ENCODE assay signal across 18 cellular contexts in genomic region chr12:113155641-113156040, GRCh38. TPM values are rescaled to one million over a fixed set of nuclear protein-coding genes. Genes with fewer than 3 reads are reported as not detected.
DNase-seq lines count a peak whose midpoint lies in the region; ATAC-seq and TF ChIP-seq lines count a peak whose summit lies in the region.
"Had no signal": no experiment of that assay in that cellular context is flagged by ENCODE, and none has a peak within 500 bp of the region (broad histone marks: within the 10 kb centered on the region; RNA-seq: fewer than 3 reads in every experiment).

No MANE protein-coding gene starts in this region.

- H3K36me3 Mint-ChIP-seq in activated CD8-positive, alpha-beta T cell treated with anti-CD3 and anti-CD28 coated beads, Interleukin-2, amount 10 ng/mL, durations not matched to agents 7 days and 5 days (ENCODE audit: low read depth): peaks cover 23% of the 10 kb centered on the region
- H3K36me3 Mint-ChIP-seq in activated CD8-positive, alpha-beta T cell treated with anti-CD3 and anti-CD28 coated beads for 36 hours (ENCODE audit: low read depth): peaks cover 8% of the 10 kb centered on the region
- peaks cover 19% of the 10 kb centered on the region for H3K36me3 Mint-ChIP-seq in mesothelial cell of epicardium
- peaks cover 10% of the 10 kb centered on the region for H3K36me3 Mint-ChIP-seq in neural progenitor cell

- no peak overlapping the region for H3K4me3 Mint-ChIP-seq in activated CD8-positive, alpha-beta T cell treated with anti-CD3 and anti-CD28 coated beads, Interleukin-2, amount 10 ng/mL, durations not matched to agents 7 days and 5 days
- H3K4me3 Mint-ChIP-seq in activated CD8-positive, alpha-beta T cell treated with anti-CD3 and anti-CD28 coated beads for 36 hours: no peak overlapping the region
- H3K4me3 Mint-ChIP-seq in mesothelial cell of epicardium: no peak overlapping the region
- H3K4me3 Mint-ChIP-seq in neural progenitor cell: no peak overlapping the region

- H3K9ac ChIP-seq in OCI-LY1 (ENCODE audit: low read length) (peak overlapping the region; percentile 99), neural progenitor cell (no peak overlapping the region)
- H3K9ac ChIP-seq: SK-N-SH had no signal

- ATAC-seq in activated CD8-positive, alpha-beta T cell treated with anti-CD3 and anti-CD28 coated beads, Interleukin-2, amount 10 ng/mL, durations not matched to agents 7 days and 5 days: no peak
- ATAC-seq in activated CD8-positive, alpha-beta T cell treated with anti-CD3 and anti-CD28 coated beads for 36 hours: no peak
- ATAC-seq: Panc1 had no signal

- intact Hi-C loops in activated CD8-positive, alpha-beta T cell treated with anti-CD3 and anti-CD28 coated beads for 36 hours (cut with micrococcal nuclease): no loop called here

- no peaks in the 10 kb centered on the region for H3K9me3 ChIP-seq in OCI-LY1 (ENCODE audit: low read length)
- H3K9me3 ChIP-seq in WERI-Rb-1 (ENCODE audit: severe bottlenecking): no peaks in the 10 kb centered on the region
- no peaks in the 10 kb centered on the region for H3K9me3 ChIP-seq in osteoblast (ENCODE audit: low read depth, low read length)
- no peaks in the 10 kb centered on the region for H3K9me3 ChIP-seq in neural progenitor cell (ENCODE audit: low read depth)
- H3K9me3 ChIP-seq: SK-N-SH had no signal

- H3K4me1 Mint-ChIP-seq in activated CD8-positive, alpha-beta T cell treated with anti-CD3 and anti-CD28 coated beads, Interleukin-2, amount 10 ng/mL, durations not matched to agents 7 days and 5 days (ENCODE audit: low read depth): peaks cover 32% of the 10 kb centered on the region
- peaks cover 28% of the 10 kb centered on the region for H3K4me1 Mint-ChIP-seq in activated CD8-positive, alpha-beta T cell treated with anti-CD3 and anti-CD28 coated beads for 36 hours (ENCODE audit: low read depth)
- H3K4me1 Mint-ChIP-seq in mesothelial cell of epicardium (peaks cover 8% of the 10 kb centered on the region), neural progenitor cell (peaks cover 22% of the 10 kb centered on the region)

- H3K9me3 Mint-ChIP-seq in activated CD8-positive, alpha-beta T cell treated with anti-CD3 and anti-CD28 coated beads, Interleukin-2, amount 10 ng/mL, durations not matched to agents 7 days and 5 days (ENCODE audit: insufficient read depth): no peaks in the 10 kb centered on the region
- H3K9me3 Mint-ChIP-seq in activated CD8-positive, alpha-beta T cell treated with anti-CD3 and anti-CD28 coated beads for 36 hours: no peaks in the 10 kb centered on the region
- H3K9me3 Mint-ChIP-seq in mesothelial cell of epicardium: no peaks in the 10 kb centered on the region
- H3K9me3 Mint-ChIP-seq in neural progenitor cell: no peaks in the 10 kb centered on the region
- H3K9me3 Mint-ChIP-seq: H9 had no signal

- POLR2A ChIA-PET in activated CD8-positive, alpha-beta T cell treated with anti-CD3 and anti-CD28 coated beads, Interleukin-2, amount 10 ng/mL, durations not matched to agents 7 days and 5 days (lab: Charles Lee): no interaction called here
- POLR2A ChIA-PET in activated CD8-positive, alpha-beta T cell treated with anti-CD3 and anti-CD28 coated beads for 36 hours (lab: Charles Lee): interaction anchor here (0.7 to 1.3 kb wide), 2 partner anchors 10 to 17 kb away, joined by 3 read pairs; no protein-coding TSS in a partner anchor

- H3K27me3 Mint-ChIP-seq in activated CD8-positive, alpha-beta T cell treated with anti-CD3 and anti-CD28 coated beads, Interleukin-2, amount 10 ng/mL, durations not matched to agents 7 days and 5 days (ENCODE audit: low read depth): peaks cover 12% of the 10 kb centered on the region
- H3K27me3 Mint-ChIP-seq in activated CD8-positive, alpha-beta T cell treated with anti-CD3 and anti-CD28 coated beads for 36 hours: peaks cover 18% of the 10 kb centered on the region
- H3K27me3 Mint-ChIP-seq in mesothelial cell of epicardium (ENCODE audit: low read depth) (peaks cover 49% of the 10 kb centered on the region), neural progenitor cell (ENCODE audit: insufficient read depth, low read depth) (peaks cover 25% of the 10 kb centered on the region)

- H3K36me3 ChIP-seq in OCI-LY1 (ENCODE audit: insufficient read depth, low read length) (peaks cover 44% of the 10 kb centered on the region), WERI-Rb-1 (peaks cover 35% of the 10 kb centered on the region), osteoblast (ENCODE audit: insufficient read depth, low read length) (peaks cover 17% of the 10 kb centered on the region), neural progenitor cell (no peaks in the 10 kb centered on the region)

- H3K79me2 ChIP-seq in OCI-LY1 (ENCODE audit: insufficient read depth, low read length) (peaks cover 7% of the 10 kb centered on the region), osteoblast (ENCODE audit: insufficient read depth, low read length) (no peaks in the 10 kb centered on the region), neural progenitor cell (ENCODE audit: low read depth) (no peaks in the 10 kb centered on the region)

- DNase-seq in activated CD8-positive, alpha-beta T cell treated with anti-CD3 and anti-CD28 coated beads, Interleukin-2, amount 10 ng/mL, durations not matched to agents 7 days and 5 days: peak; percentile 39
- no peak for DNase-seq in activated CD8-positive, alpha-beta T cell treated with anti-CD3 and anti-CD28 coated beads for 36 hours
- DNase-seq in WERI-Rb-1 (no peak), osteoblast (ENCODE audit: insufficient read length, low spot score, missing footprints) (peak; percentile 68), mesothelial cell of epicardium (ENCODE audit: low spot score in 2 of 2, unreplicated experiment in 2 of 2) (no peak), neural progenitor cell (ENCODE audit: low spot score) (no peak), dedifferentiated amniotic fluid mesenchymal stem cell (ENCODE audit: extremely low spot score) (no peak)
- DNase-seq: H9, KBM-7, NCI-H1048, NCI-H1436 treated with DMSO at 0.1 percent for 48 hours, NCI-H2081, NCI-H510A, SHP77, SK-N-SH had no signal

- H3K9me2 ChIP-seq in OCI-LY1 (ENCODE audit: low read depth, low read length): no peaks in the 10 kb centered on the region
- H3K9me2 ChIP-seq: SK-N-SH had no signal

- H2AFZ ChIP-seq in OCI-LY1 (ENCODE audit: low read length): no peak overlapping the region
- H2AFZ ChIP-seq in osteoblast (ENCODE audit: low read length): no peak overlapping the region
- no peak overlapping the region for H2AFZ ChIP-seq in neural progenitor cell (replicated peaks)

- H3F3A ChIP-seq in OCI-LY1 (ENCODE audit: insufficient read depth, low read length) (peaks cover 9% of the 10 kb centered on the region), neural progenitor cell (ENCODE audit: low read depth) (peaks cover 46% of the 10 kb centered on the region)

- H3K27me3 ChIP-seq in OCI-LY1 (ENCODE audit: insufficient read depth, low read length) (no peaks in the 10 kb centered on the region), WERI-Rb-1 (ENCODE audit: insufficient read depth, low read depth, severe bottlenecking) (no peaks in the 10 kb centered on the region), osteoblast (ENCODE audit: insufficient read depth, low read length) (peaks cover 41% of the 10 kb centered on the region), neural progenitor cell (peaks cover 60% of the 10 kb centered on the region)

- H3K4me1 ChIP-seq in OCI-LY1 (ENCODE audit: insufficient read depth, low read length, severe bottlenecking) (peaks cover 84% of the 10 kb centered on the region), osteoblast (ENCODE audit: insufficient read depth, low read length) (no peaks in the 10 kb centered on the region), neural progenitor cell (peaks cover under 1% of the 10 kb centered on the region)

- H3K27ac Mint-ChIP-seq in activated CD8-positive, alpha-beta T cell treated with anti-CD3 and anti-CD28 coated beads, Interleukin-2, amount 10 ng/mL, durations not matched to agents 7 days and 5 days: no peak overlapping the region
- no peak overlapping the region for H3K27ac Mint-ChIP-seq in activated CD8-positive, alpha-beta T cell treated with anti-CD3 and anti-CD28 coated beads for 36 hours
- H3K27ac Mint-ChIP-seq in mesothelial cell of epicardium (no peak overlapping the region), neural progenitor cell (no peak overlapping the region)
- H3K27ac Mint-ChIP-seq: H9 had no signal

- H3K27ac ChIP-seq in OCI-LY1 (ENCODE audit: low read depth, low read length, poor library complexity, severe bottlenecking) (peak overlapping the region; percentile 92), WERI-Rb-1 (peak overlapping the region; percentile 58; the same call in 1 of the 2 replicates), osteoblast (ENCODE audit: low read depth, low read length) (no peak overlapping the region), neural progenitor cell (no peak overlapping the region)

- H4K20me1 ChIP-seq in OCI-LY1 (ENCODE audit: insufficient read depth, low read length) (no peaks in the 10 kb centered on the region), osteoblast (ENCODE audit: insufficient read depth, low read length) (peaks cover 7% of the 10 kb centered on the region), neural progenitor cell (ENCODE audit: low read depth) (peaks cover 43% of the 10 kb centered on the region)

- peak overlapping the region; percentile 79 for H3K4me2 ChIP-seq in OCI-LY1 (ENCODE audit: low read length)
- H3K4me2 ChIP-seq in osteoblast (ENCODE audit: insufficient read depth, low read length): no peak overlapping the region
- no peak overlapping the region for H3K4me2 ChIP-seq in neural progenitor cell
- H3K4me2 ChIP-seq: SK-N-SH had no signal

- CTCF ChIA-PET in activated CD8-positive, alpha-beta T cell treated with anti-CD3 and anti-CD28 coated beads, Interleukin-2, amount 10 ng/mL, durations not matched to agents 7 days and 5 days (lab: Charles Lee): interaction anchor here (4.5 kb wide), 1 partner anchor 18 kb away, joined by 25 read pairs; no protein-coding TSS in a partner anchor
- CTCF ChIA-PET in activated CD8-positive, alpha-beta T cell treated with anti-CD3 and anti-CD28 coated beads for 36 hours (lab: Charles Lee): interaction anchor here (0.6 to 8.7 kb wide), 3 partner anchors 17 to 1368 kb away, joined by 3 to 65 read pairs (median 15); no protein-coding TSS in a partner anchor

- no peak for TF ChIP-seq CTCF in activated CD8-positive, alpha-beta T cell treated with anti-CD3 and anti-CD28 coated beads for 36 hours (IDR thresholded peaks at IDR 0.05)
- TF ChIP-seq CTCF in OCI-LY1 (IDR thresholded peaks at IDR 0.05; ENCODE audit: low read length) (no peak), WERI-Rb-1 (IDR thresholded peaks at IDR 0.05; ENCODE audit: low read depth, low read length) (no peak), osteoblast (IDR thresholded peaks at IDR 0.05; ENCODE audit: extremely low read depth, low read depth, low read length) (no peak), mesothelial cell of epicardium (IDR thresholded peaks at IDR 0.05; ENCODE audit: unreplicated experiment) (no peak), neural progenitor cell (IDR thresholded peaks at IDR 0.05) (no peak)

- H3K4me3 ChIP-seq in OCI-LY1 (ENCODE audit: low read depth, low read length, poor library complexity, severe bottlenecking): peak overlapping the region; percentile 88
- H3K4me3 ChIP-seq in WERI-Rb-1 (ENCODE audit: low read depth, low read length): no peak overlapping the region
- no peak overlapping the region for H3K4me3 ChIP-seq in osteoblast (ENCODE audit: insufficient read depth, low read length)
- H3K4me3 ChIP-seq in neural progenitor cell: no peak overlapping the region

RNA-seq across cellular contexts. Expression of gene CFAP73, which starts 6.1 kb away (rescaled TPM):
- total RNA-seq in activated CD8-positive, alpha-beta T cell treated with anti-CD3 and anti-CD28 coated beads, Interleukin-2, amount 10 ng/mL, durations not matched to agents 7 days and 5 days: under 1 TPM; 0.23 to 0.34 TPM
- 1 to 10 TPM; 1.7 to 1.9 TPM for total RNA-seq in activated CD8-positive, alpha-beta T cell treated with anti-CD3 and anti-CD28 coated beads for 36 hours
- not detected in 2 replicates for total RNA-seq in osteoblast
- not detected in 3 replicates for total RNA-seq in mesothelial cell of epicardium
- 0.19 TPM in 1 of 2 replicates, not detected in the other for total RNA-seq in neural progenitor cell (ENCODE audit: low replicate concordance)
- total RNA-seq: H9 had no signal

RNA-seq across cellular contexts. Expression of gene RASAL1, which starts 20.1 kb away (rescaled TPM):
- under 1 TPM; 0.26 to 0.47 TPM for total RNA-seq in activated CD8-positive, alpha-beta T cell treated with anti-CD3 and anti-CD28 coated beads, Interleukin-2, amount 10 ng/mL, durations not matched to agents 7 days and 5 days
- total RNA-seq in activated CD8-positive, alpha-beta T cell treated with anti-CD3 and anti-CD28 coated beads for 36 hours: 10 to 100 TPM in 1 of 2 experiments, 1 to 10 TPM in 1; 9.8 to 12.4 TPM
- not detected in 2 replicates for total RNA-seq in osteoblast
- total RNA-seq in mesothelial cell of epicardium: 0.61 to 1.2 TPM (median 0.65 TPM) in 3 replicates
- total RNA-seq in neural progenitor cell (ENCODE audit: low replicate concordance): 0.50 and 1.4 TPM in 2 replicates
- total RNA-seq: A172 had no signal

RNA-seq across cellular contexts. Expression of gene DDX54, which starts 29.6 kb away (rescaled TPM):
- 10 to 100 TPM; 79.4 to 82.0 TPM for total RNA-seq in activated CD8-positive, alpha-beta T cell treated with anti-CD3 and anti-CD28 coated beads, Interleukin-2, amount 10 ng/mL, durations not matched to agents 7 days and 5 days
- total RNA-seq in activated CD8-positive, alpha-beta T cell treated with anti-CD3 and anti-CD28 coated beads for 36 hours: 100 to 1,000 TPM; 112 to 133 TPM
- total RNA-seq in osteoblast (40.2 and 49.5 TPM in 2 replicates), mesothelial cell of epicardium (66.7 to 74.5 TPM (median 69.0 TPM) in 3 replicates), neural progenitor cell (ENCODE audit: low replicate concordance) (36.9 and 72.9 TPM in 2 replicates)

RNA-seq across cellular contexts. Expression of gene RITA1, which starts 29.9 kb away (rescaled TPM):
- total RNA-seq in activated CD8-positive, alpha-beta T cell treated with anti-CD3 and anti-CD28 coated beads, Interleukin-2, amount 10 ng/mL, durations not matched to agents 7 days and 5 days: 10 to 100 TPM; 21.0 to 22.6 TPM
- 10 to 100 TPM; 18.5 to 19.1 TPM for total RNA-seq in activated CD8-positive, alpha-beta T cell treated with anti-CD3 and anti-CD28 coated beads for 36 hours
- total RNA-seq in osteoblast (20.0 and 22.4 TPM in 2 replicates), mesothelial cell of epicardium (15.2 to 15.4 TPM (median 15.3 TPM) in 3 replicates), neural progenitor cell (ENCODE audit: low replicate concordance) (13.7 and 22.5 TPM in 2 replicates)

Comparison
In these comparisons a context has a peak if more than half of its experiments do, and no peak if none do; other contexts are left out.
1. DNase-seq: peak in activated CD8-positive, alpha-beta T cell treated with anti-CD3 and anti-CD28 coated beads, Interleukin-2, amount 10 ng/mL, durations not matched to agents 7 days and 5 days (single experiment) and osteoblast (single experiment); none in activated CD8-positive, alpha-beta T cell treated with anti-CD3 and anti-CD28 coated beads for 36 hours (single experiment), WERI-Rb-1 (single experiment), mesothelial cell of epicardium (0 of 2), neural progenitor cell (single experiment) and dedifferentiated amniotic fluid mesenchymal stem cell (single experiment).
2. H3K27ac ChIP-seq: peak in OCI-LY1 (single experiment) and WERI-Rb-1 (single experiment); none in osteoblast (single experiment) and neural progenitor cell (single experiment).